ENCODE assay signal across 15 cellular contexts in genomic region chr15:95485367-95485766, GRCh38.
"Had no signal": no experiment of that assay in that cellular context is flagged by ENCODE, and none has a peak within 500 bp of the region (broad histone marks: within the 10 kb centered on the region; RNA-seq: fewer than 3 reads in every experiment).

No MANE protein-coding gene starts in this region.

- H3K27ac Mint-ChIP-seq: naive thymus-derived CD4-positive, alpha-beta T cell had no signal

- H3K4me3 Mint-ChIP-seq: naive thymus-derived CD4-positive, alpha-beta T cell; neural crest cell had no signal

- FAIRE-seq: colon, small intestine had no signal

- H2AFZ ChIP-seq: hepatocyte had no signal

- H3K4me1 ChIP-seq: right atrium auricular region had no signal

- H3K27ac ChIP-seq: hepatocyte, ovary, right atrium auricular region had no signal

- H3K4me2 ChIP-seq: hepatocyte had no signal

- H3K27me3 ChIP-seq: hepatocyte, ovary, right atrium auricular region had no signal

- H3K9me3 ChIP-seq: ovary had no signal

- H3K36me3 ChIP-seq: ovary, right atrium auricular region had no signal

- DNase-seq: dermis blood vessel endothelial cell; erythroblast; foreskin melanocyte; head of caudate nucleus; mammary epithelial cell; naive thymus-derived CD4-positive, alpha-beta T cell; ovary; small intestine; stimulated activated CD4-positive, alpha-beta T cell treated with anti-CD3 and anti-CD28 coated beads, Interleukin-12 subunit alpha, Interleukin-12 subunit beta, amount 100 ng/mL, for 4 hours; stimulated activated naive CD4-positive, alpha-beta T cell treated with Interleukin-2 at 50 U/mL for 16 hours; trophoblast cell had no signal

- H3K4me3 ChIP-seq: hepatocyte, ovary, right atrium auricular region had no signal

- H3K79me2 ChIP-seq: hepatocyte had no signal
